In the genomic region with DNA sequence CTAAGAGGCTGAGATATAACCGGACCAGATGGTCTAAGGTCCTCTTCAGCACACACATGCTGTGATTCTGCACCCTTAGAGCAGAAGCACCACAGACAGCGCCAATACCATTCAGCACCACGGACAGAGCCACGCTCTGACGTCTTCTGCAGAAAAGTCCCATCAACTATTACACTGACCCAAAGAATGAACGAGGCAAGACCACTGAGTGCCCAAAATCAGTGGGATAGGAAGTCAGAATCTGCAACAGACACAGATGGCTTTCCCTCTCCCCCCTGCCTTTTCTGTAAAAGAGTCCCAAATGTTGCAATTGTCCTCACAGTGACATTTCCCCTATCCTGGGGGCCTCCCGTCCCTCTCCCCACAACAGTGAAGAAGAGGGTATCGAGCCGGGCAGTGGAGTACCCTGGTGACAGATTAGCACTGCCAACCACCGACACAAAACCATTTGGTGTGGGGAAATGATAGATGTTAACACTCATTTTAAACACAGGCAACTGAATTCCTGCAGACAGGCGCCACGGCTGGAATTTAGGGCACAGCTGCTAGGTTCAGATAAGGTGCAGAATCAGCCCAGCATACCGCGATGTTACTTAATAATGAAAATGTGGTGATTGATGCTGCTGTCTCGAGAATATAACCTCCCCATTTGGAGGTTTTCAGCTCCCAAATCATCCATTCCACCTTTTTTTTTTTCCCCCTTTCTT, we compare ENCODE assay signal across 3 cellular contexts.
A peak's percentile ranks its signal among the peaks of the same experiment; 100 is the strongest.
TF ChIP-seq lines count a peak whose summit lies in the region.

No MANE protein-coding gene starts in this region.

TF ChIP-seq in GM23338, 12 proteins besides CTCF, POLR2A, EP300 and RAD21 (continued from another document and continues in another):
- TF ChIP-seq EZH2phosphoT487 (IDR thresholded peaks at IDR 0.05; ENCODE audit: unreplicated experiment): no peak
- TF ChIP-seq, protein P1, sequence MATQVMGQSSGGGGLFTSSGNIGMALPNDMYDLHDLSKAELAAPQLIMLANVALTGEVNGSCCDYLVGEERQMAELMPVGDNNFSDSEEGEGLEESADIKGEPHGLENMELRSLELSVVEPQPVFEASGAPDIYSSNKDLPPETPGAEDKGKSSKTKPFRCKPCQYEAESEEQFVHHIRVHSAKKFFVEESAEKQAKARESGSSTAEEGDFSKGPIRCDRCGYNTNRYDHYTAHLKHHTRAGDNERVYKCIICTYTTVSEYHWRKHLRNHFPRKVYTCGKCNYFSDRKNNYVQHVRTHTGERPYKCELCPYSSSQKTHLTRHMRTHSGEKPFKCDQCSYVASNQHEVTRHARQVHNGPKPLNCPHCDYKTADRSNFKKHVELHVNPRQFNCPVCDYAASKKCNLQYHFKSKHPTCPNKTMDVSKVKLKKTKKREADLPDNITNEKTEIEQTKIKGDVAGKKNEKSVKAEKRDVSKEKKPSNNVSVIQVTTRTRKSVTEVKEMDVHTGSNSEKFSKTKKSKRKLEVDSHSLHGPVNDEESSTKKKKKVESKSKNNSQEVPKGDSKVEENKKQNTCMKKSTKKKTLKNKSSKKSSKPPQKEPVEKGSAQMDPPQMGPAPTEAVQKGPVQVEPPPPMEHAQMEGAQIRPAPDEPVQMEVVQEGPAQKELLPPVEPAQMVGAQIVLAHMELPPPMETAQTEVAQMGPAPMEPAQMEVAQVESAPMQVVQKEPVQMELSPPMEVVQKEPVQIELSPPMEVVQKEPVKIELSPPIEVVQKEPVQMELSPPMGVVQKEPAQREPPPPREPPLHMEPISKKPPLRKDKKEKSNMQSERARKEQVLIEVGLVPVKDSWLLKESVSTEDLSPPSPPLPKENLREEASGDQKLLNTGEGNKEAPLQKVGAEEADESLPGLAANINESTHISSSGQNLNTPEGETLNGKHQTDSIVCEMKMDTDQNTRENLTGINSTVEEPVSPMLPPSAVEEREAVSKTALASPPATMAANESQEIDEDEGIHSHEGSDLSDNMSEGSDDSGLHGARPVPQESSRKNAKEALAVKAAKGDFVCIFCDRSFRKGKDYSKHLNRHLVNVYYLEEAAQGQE (IDR thresholded peaks at IDR 0.05; ENCODE audit: unreplicated experiment): peak; percentile 99

TF ChIP-seq in K562, 482 proteins besides CTCF, POLR2A, EP300 and RAD21 (continued from another document and continues in another):
- TF ChIP-seq, protein P2, sequence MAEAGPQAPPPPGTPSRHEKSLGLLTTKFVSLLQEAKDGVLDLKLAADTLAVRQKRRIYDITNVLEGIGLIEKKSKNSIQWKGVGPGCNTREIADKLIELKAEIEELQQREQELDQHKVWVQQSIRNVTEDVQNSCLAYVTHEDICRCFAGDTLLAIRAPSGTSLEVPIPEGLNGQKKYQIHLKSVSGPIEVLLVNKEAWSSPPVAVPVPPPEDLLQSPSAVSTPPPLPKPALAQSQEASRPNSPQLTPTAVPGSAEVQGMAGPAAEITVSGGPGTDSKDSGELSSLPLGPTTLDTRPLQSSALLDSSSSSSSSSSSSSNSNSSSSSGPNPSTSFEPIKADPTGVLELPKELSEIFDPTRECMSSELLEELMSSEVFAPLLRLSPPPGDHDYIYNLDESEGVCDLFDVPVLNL (CRISPR knock-in tag; IDR thresholded peaks at IDR 0.05; ENCODE audit: low read depth): peak; percentile 83; the same call in 1 of the 2 replicates
- TF ChIP-seq, protein P3, sequence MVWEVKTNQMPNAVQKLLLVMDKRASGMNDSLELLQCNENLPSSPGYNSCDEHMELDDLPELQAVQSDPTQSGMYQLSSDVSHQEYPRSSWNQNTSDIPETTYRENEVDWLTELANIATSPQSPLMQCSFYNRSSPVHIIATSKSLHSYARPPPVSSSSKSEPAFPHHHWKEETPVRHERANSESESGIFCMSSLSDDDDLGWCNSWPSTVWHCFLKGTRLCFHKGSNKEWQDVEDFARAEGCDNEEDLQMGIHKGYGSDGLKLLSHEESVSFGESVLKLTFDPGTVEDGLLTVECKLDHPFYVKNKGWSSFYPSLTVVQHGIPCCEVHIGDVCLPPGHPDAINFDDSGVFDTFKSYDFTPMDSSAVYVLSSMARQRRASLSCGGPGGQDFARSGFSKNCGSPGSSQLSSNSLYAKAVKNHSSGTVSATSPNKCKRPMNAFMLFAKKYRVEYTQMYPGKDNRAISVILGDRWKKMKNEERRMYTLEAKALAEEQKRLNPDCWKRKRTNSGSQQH (CRISPR knock-in tag; IDR thresholded peaks at IDR 0.05): no peak
- TF ChIP-seq, protein P4, sequence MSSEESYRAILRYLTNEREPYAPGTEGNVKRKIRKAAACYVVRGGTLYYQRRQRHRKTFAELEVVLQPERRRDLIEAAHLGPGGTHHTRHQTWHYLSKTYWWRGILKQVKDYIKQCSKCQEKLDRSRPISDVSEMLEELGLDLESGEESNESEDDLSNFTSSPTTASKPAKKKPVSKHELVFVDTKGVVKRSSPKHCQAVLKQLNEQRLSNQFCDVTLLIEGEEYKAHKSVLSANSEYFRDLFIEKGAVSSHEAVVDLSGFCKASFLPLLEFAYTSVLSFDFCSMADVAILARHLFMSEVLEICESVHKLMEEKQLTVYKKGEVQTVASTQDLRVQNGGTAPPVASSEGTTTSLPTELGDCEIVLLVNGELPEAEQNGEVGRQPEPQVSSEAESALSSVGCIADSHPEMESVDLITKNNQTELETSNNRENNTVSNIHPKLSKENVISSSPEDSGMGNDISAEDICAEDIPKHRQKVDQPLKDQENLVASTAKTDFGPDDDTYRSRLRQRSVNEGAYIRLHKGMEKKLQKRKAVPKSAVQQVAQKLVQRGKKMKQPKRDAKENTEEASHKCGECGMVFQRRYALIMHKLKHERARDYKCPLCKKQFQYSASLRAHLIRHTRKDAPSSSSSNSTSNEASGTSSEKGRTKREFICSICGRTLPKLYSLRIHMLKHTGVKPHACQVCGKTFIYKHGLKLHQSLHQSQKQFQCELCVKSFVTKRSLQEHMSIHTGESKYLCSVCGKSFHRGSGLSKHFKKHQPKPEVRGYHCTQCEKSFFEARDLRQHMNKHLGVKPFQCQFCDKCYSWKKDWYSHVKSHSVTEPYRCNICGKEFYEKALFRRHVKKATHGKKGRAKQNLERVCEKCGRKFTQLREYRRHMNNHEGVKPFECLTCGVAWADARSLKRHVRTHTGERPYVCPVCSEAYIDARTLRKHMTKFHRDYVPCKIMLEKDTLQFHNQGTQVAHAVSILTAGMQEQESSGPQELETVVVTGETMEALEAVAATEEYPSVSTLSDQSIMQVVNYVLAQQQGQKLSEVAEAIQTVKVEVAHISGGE (CRISPR knock-in tag; IDR thresholded peaks at IDR 0.05): peak in 1 of 3 experiments; percentile 70; a peak in 2 of 6 replicates
- TF ChIP-seq ATF7 (IDR thresholded peaks at IDR 0.05) (peak; percentile 49; the same call in 1 of the 2 replicates), ZNF311 (CRISPR knock-in tag; IDR thresholded peaks at IDR 0.05) (peak; percentile 77; the same call in 1 of the 2 replicates)
- TF ChIP-seq, protein P5, sequence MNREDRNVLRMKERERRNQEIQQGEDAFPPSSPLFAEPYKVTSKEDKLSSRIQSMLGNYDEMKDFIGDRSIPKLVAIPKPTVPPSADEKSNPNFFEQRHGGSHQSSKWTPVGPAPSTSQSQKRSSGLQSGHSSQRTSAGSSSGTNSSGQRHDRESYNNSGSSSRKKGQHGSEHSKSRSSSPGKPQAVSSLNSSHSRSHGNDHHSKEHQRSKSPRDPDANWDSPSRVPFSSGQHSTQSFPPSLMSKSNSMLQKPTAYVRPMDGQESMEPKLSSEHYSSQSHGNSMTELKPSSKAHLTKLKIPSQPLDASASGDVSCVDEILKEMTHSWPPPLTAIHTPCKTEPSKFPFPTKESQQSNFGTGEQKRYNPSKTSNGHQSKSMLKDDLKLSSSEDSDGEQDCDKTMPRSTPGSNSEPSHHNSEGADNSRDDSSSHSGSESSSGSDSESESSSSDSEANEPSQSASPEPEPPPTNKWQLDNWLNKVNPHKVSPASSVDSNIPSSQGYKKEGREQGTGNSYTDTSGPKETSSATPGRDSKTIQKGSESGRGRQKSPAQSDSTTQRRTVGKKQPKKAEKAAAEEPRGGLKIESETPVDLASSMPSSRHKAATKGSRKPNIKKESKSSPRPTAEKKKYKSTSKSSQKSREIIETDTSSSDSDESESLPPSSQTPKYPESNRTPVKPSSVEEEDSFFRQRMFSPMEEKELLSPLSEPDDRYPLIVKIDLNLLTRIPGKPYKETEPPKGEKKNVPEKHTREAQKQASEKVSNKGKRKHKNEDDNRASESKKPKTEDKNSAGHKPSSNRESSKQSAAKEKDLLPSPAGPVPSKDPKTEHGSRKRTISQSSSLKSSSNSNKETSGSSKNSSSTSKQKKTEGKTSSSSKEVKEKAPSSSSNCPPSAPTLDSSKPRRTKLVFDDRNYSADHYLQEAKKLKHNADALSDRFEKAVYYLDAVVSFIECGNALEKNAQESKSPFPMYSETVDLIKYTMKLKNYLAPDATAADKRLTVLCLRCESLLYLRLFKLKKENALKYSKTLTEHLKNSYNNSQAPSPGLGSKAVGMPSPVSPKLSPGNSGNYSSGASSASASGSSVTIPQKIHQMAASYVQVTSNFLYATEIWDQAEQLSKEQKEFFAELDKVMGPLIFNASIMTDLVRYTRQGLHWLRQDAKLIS (CRISPR knock-in tag; IDR thresholded peaks at IDR 0.05): peak; percentile 88

TF ChIP-seq in liver, 16 proteins besides CTCF, POLR2A, EP300 and RAD21 (continued from another document):
- TF ChIP-seq, protein P1 (IDR thresholded peaks at IDR 0.05): peak; percentile 99
